8 cellular contexts compared by ENCODE assay signal in the genomic region with DNA sequence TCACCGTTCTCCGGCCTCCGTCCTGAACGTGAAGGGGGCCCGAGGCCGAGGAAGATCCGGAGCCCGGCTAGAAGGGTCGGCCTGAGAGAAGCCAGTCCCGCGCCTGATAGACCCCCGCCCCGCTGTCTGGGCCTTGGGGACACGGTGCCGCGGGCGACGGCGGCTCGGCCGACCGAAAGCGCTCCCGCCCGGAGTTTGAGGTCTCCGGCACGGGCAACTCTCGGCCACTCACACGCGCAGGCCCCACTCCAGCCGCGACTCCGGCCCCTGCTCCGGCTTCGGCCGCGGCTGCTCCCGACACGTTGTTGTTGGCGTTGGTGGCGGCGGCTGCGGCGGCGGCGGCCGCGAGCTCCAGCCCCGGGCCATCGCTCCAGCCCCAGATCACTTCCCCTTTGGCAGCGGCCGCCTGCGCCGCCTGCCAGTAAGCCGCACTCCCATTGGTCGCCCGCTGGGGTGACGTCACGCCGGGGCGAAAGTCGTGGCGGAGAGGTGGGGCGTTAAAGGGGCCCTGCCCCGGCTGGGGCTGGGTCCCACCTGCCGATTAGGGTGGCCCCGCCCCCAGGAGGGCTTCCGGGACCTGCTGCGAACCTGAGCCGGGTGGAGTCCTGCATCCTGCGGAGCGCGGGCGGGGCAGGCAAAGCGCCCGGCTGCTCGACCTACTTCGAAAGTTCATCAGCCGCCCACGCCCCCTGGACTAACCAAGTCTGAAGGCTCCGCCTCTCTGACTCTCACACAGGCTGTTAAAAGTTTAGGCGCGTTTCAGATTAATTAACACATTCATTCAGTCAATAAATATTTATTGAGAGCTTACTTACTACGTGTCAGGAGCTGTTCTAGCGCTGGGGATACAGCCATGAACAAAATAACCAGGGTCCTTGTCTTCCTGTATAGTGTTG. TPM values are rescaled to one million over a fixed set of nuclear protein-coding genes. Genes with fewer than 3 reads are reported as not detected.
DNase-seq lines count a peak whose midpoint lies in the region; TF ChIP-seq lines count a peak whose summit lies in the region.

A gene with protein sequence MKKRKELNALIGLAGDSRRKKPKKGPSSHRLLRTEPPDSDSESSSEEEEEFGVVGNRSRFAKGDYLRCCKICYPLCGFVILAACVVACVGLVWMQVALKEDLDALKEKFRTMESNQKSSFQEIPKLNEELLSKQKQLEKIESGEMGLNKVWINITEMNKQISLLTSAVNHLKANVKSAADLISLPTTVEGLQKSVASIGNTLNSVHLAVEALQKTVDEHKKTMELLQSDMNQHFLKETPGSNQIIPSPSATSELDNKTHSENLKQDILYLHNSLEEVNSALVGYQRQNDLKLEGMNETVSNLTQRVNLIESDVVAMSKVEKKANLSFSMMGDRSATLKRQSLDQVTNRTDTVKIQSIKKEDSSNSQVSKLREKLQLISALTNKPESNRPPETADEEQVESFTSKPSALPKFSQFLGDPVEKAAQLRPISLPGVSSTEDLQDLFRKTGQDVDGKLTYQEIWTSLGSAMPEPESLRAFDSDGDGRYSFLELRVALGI (minus strand): TSS at position 388 of the 896 bp plus-strand sequence. CDS start 1,027 bp downstream, outside the sequence.

- DNase-seq in CMK (ENCODE audit: low read depth) (peak; percentile 90), GM20000 (ENCODE audit: low spot score) (peak; percentile 99), HT-29 (ENCODE audit: low spot score) (peak; percentile 97), NOMO-1 (lab: John Stamatoyannopoulos, UW; ENCODE audit: unreplicated experiment in 2 of 2) (peak; percentile 86 to 97), medulla oblongata (ENCODE audit: extremely low spot score) (peak; percentile 96)
- DNase-seq in activated CD8-positive, alpha-beta memory T cell treated with anti-CD3 and anti-CD28 coated beads for 4 hours (ENCODE audit: low read depth in 2 of 2) = peak; percentile 97 to 99
- peak; percentile 99 for DNase-seq in effector memory CD4-positive, alpha-beta T cell
- peak; percentile 99 for DNase-seq in stimulated activated CD8-positive, alpha-beta memory T cell treated with anti-CD3 and anti-CD28 coated beads, Interleukin-12 subunit alpha, Interleukin-12 subunit beta, amount 100 ng/mL, for 1 hour (ENCODE audit: low read depth)

- H3K27me3 ChIP-seq in effector memory CD4-positive, alpha-beta T cell (replicated peaks; ENCODE audit: control insufficient read depth, insufficient read depth, low read length, poor library complexity, severe bottlenecking) = no peaks in the 10 kb centered on the region

- H3K4me3 ChIP-seq in effector memory CD4-positive, alpha-beta T cell (ENCODE audit: insufficient read depth, low read depth, low read length, poor library complexity, severe bottlenecking) = peak within 1 kb of the TSS; percentile 93

- TF ChIP-seq CTCF in GM20000 (IDR thresholded peaks at IDR 0.05; ENCODE audit: extremely low read depth, missing control alignments) = no peak

- H3K9me3 ChIP-seq in effector memory CD4-positive, alpha-beta T cell (ENCODE audit: control insufficient read depth, low read length) = no peaks in the 10 kb centered on the region

- peaks cover 22% of the 10 kb centered on the region for H3K4me1 ChIP-seq in effector memory CD4-positive, alpha-beta T cell (ENCODE audit: control insufficient read depth, insufficient read depth, low read length, poor library complexity, severe bottlenecking)

- peaks cover 11% of the 10 kb centered on the region for H3K36me3 ChIP-seq in effector memory CD4-positive, alpha-beta T cell (ENCODE audit: control insufficient read depth, insufficient read depth, low read length)

- peak within 1 kb of the TSS; percentile 75 for H3K27ac ChIP-seq in effector memory CD4-positive, alpha-beta T cell (ENCODE audit: insufficient read depth, low read length, poor library complexity, severe bottlenecking)

RNA-seq across cellular contexts. Expression of the gene that starts here (rescaled TPM):
- total RNA-seq in HT-29 (2014; rRNA removed; shearing (Covaris generic)) = 34.2 and 42.6 TPM in 2 replicates

Comparison
In these comparisons a context has a peak if more than half of its experiments do, and no peak if none do; other contexts are left out.
1. Peak in every context shown above with its lines: DNase-seq, H3K4me3 ChIP-seq and H3K27ac ChIP-seq.